In genomic region chr4:139014391-139015268, GRCh38 we compare ENCODE assay signal across 8 cellular contexts. TPM values are rescaled to one million over a fixed set of nuclear protein-coding genes. Genes with fewer than 3 reads are reported as not detected.
DNase-seq lines count a peak whose midpoint lies in the region; ATAC-seq and FAIRE-seq lines count a peak whose summit lies in the region.

No MANE protein-coding gene starts in this region.

- peaks cover 3% of the 10 kb centered on the region for H3K36me3 Mint-ChIP-seq in T-helper 1 cell treated with Interleukin-12 subunit alpha and Interleukin-12 subunit beta and Interleukin-4 antibody, amounts not matched to agents 30 μg/mL and 1 μg/mL, for 36 hours (ENCODE audit: low read depth)

- ATAC-seq in GM18867 (IDR thresholded peaks at IDR 0.05; ENCODE audit: unreplicated experiment) (peak; percentile 20), HG03457 (IDR thresholded peaks at IDR 0.05; ENCODE audit: unreplicated experiment) (peak; percentile 1)

- peak overlapping the region; percentile 78 for H3K4me3 Mint-ChIP-seq in T-helper 1 cell treated with Interleukin-12 subunit alpha and Interleukin-12 subunit beta and Interleukin-4 antibody, amounts not matched to agents 30 μg/mL and 1 μg/mL, for 36 hours

- peak overlapping the region; percentile 45 for H3K9ac ChIP-seq in endocrine pancreas (ENCODE audit: control insufficient read depth, insufficient read depth, low read length)

- H3K4me3 ChIP-seq in endocrine pancreas (ENCODE audit: control insufficient read depth, insufficient read depth, low read length): peak overlapping the region; percentile 14
- peak overlapping the region; percentile 73 for H3K4me3 ChIP-seq in mononuclear cell (ENCODE audit: low read length)

- H3K27me3 ChIP-seq in endocrine pancreas (ENCODE audit: control insufficient read depth, insufficient read depth, low read length) (no peaks in the 10 kb centered on the region), mononuclear cell (ENCODE audit: insufficient read depth, low read length) (no peaks in the 10 kb centered on the region)

- H3K36me3 ChIP-seq in endocrine pancreas (ENCODE audit: control insufficient read depth, insufficient read depth, low read length): no peaks in the 10 kb centered on the region

- FAIRE-seq in urothelium cell line (lab: Jason Lieb, UNC): no peak

- H3K27me3 Mint-ChIP-seq in T-helper 1 cell treated with Interleukin-12 subunit alpha and Interleukin-12 subunit beta and Interleukin-4 antibody, amounts not matched to agents 30 μg/mL and 1 μg/mL, for 36 hours (ENCODE audit: low read depth): no peaks in the 10 kb centered on the region

- peak overlapping the region; percentile 87 for H3K27ac Mint-ChIP-seq in T-helper 1 cell treated with Interleukin-12 subunit alpha and Interleukin-12 subunit beta and Interleukin-4 antibody, amounts not matched to agents 30 μg/mL and 1 μg/mL, for 36 hours

- H3K9me3 ChIP-seq in endocrine pancreas (ENCODE audit: control insufficient read depth, low read length): no peaks in the 10 kb centered on the region
- no peaks in the 10 kb centered on the region for H3K9me3 ChIP-seq in mononuclear cell (ENCODE audit: low read depth, low read length)

- H3K4me1 ChIP-seq in endocrine pancreas (ENCODE audit: control insufficient read depth, insufficient read depth, low read length): peaks cover 6% of the 10 kb centered on the region
- peaks cover 48% of the 10 kb centered on the region for H3K4me1 ChIP-seq in mononuclear cell (ENCODE audit: insufficient read depth, low read length)

- peak; percentile 62 for DNase-seq in CD1c-positive myeloid dendritic cell (ENCODE audit: extremely low spot score)
- peak; percentile 74 for DNase-seq in urothelium cell line (ENCODE audit: low spot score)
- no peak for DNase-seq in cerebellar cortex (ENCODE audit: low spot score)

- peaks cover 28% of the 10 kb centered on the region for H3K4me1 Mint-ChIP-seq in T-helper 1 cell treated with Interleukin-12 subunit alpha and Interleukin-12 subunit beta and Interleukin-4 antibody, amounts not matched to agents 30 μg/mL and 1 μg/mL, for 36 hours (ENCODE audit: low read depth)

- H3K9me3 Mint-ChIP-seq in T-helper 1 cell treated with Interleukin-12 subunit alpha and Interleukin-12 subunit beta and Interleukin-4 antibody, amounts not matched to agents 30 μg/mL and 1 μg/mL, for 36 hours: no peaks in the 10 kb centered on the region

RNA-seq across cellular contexts. Expression of gene NOCT, which starts 1.0 kb away (rescaled TPM):
- total RNA-seq in mononuclear cell: 69.6 TPM
